8 cellular contexts compared by ENCODE assay signal in the genomic region with DNA sequence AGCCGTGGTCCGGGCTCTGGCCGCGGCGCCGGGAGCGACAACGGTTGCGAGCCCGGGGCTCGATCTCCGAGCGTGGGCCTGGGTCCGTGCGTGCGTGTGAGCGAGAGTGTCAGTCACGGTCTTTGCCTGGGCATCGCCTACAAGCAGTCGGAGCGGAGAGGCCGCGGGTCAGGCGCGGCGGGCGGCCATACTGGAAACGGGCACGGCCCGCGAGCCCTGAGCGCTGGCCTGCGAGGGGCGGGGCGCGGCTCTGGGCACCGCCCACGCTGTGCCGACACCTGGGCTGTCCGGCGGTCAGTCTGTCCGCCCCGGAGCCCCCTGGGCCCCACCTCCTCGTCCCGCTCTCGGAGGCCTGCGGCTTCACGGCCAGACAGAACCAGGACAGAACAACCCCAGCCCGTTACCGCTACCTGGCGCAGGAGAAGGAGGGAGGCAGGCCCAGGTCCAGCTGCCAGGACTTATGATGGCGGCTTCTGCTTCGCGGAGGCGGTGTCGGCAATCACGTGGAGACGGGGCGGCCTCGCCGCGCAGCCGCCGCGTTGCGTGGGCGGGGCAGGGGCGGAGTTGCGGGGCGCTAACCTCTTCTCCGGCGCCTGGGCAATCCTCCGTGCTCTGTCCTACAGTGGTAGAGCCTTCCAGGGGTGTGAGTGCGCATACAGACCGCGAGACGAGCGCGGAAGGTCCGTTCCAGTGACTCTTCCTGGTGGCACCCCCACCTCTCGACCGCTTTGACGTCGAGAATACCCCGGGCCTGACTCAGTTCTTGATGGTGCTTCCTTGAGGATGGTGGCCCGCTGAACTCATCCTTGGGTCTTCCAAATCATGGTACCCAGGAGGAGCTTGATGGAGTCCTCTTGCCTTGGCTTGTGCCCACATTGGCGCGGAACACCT. TPM values are rescaled to one million over a fixed set of nuclear protein-coding genes. Genes with fewer than 3 reads are reported as not detected.
DNase-seq lines count a peak whose midpoint lies in the region; ATAC-seq and TF ChIP-seq lines count a peak whose summit lies in the region.

A gene with protein sequence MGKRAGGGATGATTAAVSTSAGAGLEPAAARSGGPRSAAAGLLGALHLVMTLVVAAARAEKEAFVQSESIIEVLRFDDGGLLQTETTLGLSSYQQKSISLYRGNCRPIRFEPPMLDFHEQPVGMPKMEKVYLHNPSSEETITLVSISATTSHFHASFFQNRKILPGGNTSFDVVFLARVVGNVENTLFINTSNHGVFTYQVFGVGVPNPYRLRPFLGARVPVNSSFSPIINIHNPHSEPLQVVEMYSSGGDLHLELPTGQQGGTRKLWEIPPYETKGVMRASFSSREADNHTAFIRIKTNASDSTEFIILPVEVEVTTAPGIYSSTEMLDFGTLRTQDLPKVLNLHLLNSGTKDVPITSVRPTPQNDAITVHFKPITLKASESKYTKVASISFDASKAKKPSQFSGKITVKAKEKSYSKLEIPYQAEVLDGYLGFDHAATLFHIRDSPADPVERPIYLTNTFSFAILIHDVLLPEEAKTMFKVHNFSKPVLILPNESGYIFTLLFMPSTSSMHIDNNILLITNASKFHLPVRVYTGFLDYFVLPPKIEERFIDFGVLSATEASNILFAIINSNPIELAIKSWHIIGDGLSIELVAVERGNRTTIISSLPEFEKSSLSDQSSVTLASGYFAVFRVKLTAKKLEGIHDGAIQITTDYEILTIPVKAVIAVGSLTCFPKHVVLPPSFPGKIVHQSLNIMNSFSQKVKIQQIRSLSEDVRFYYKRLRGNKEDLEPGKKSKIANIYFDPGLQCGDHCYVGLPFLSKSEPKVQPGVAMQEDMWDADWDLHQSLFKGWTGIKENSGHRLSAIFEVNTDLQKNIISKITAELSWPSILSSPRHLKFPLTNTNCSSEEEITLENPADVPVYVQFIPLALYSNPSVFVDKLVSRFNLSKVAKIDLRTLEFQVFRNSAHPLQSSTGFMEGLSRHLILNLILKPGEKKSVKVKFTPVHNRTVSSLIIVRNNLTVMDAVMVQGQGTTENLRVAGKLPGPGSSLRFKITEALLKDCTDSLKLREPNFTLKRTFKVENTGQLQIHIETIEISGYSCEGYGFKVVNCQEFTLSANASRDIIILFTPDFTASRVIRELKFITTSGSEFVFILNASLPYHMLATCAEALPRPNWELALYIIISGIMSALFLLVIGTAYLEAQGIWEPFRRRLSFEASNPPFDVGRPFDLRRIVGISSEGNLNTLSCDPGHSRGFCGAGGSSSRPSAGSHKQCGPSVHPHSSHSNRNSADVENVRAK (N-terminal part only) (minus strand): TSS at position 215 of the 891 bp plus-strand sequence. CDS start 286 bp downstream, outside the sequence.

- H3K27ac ChIP-seq in upper lobe of left lung = peak within 1 kb of the TSS; percentile 93 to 98 (median 95)

- peak within 1 kb of the TSS; percentile 99 for H3K4me3 Mint-ChIP-seq in T-helper 1 cell treated with Interleukin-12 subunit alpha and Interleukin-12 subunit beta and Interleukin-4 antibody, amounts not matched to agents 30 μg/mL and 1 μg/mL, for 36 hours

- peaks cover 11% of the 10 kb centered on the region for H3K27me3 Mint-ChIP-seq in T-helper 1 cell treated with Interleukin-12 subunit alpha and Interleukin-12 subunit beta and Interleukin-4 antibody, amounts not matched to agents 30 μg/mL and 1 μg/mL, for 36 hours (ENCODE audit: low read depth)

- H3K9me3 ChIP-seq in upper lobe of left lung = no peaks in the 10 kb centered on the region

- H3K4me1 ChIP-seq in upper lobe of left lung = peaks cover 28 to 43% (median 32%) of the 10 kb centered on the region in 4 donors

- 2% methylated on average over 23 to 41 of the region's 88 CpGs for WGBS in upper lobe of left lung, 2 donors

- intact Hi-C loops in left cardiac atrium (cut with DNase I) (loop anchor here (10.0 kb wide), 2 partner anchors 179 to 191 kb away; no protein-coding TSS in a partner anchor), posterior vena cava (cut with DNase I) (loop anchor here in 1 of 2 donors (5.0 kb wide), 1 partner anchor 1484 kb away; no protein-coding TSS in a partner anchor)

- H3K36me3 Mint-ChIP-seq in T-helper 1 cell treated with Interleukin-12 subunit alpha and Interleukin-12 subunit beta and Interleukin-4 antibody, amounts not matched to agents 30 μg/mL and 1 μg/mL, for 36 hours (ENCODE audit: low read depth) = peaks cover 1% of the 10 kb centered on the region

- peak in 3 of 4 donors; percentile 66 to 87 (median 68) for TF ChIP-seq POLR2A in upper lobe of left lung (IDR thresholded peaks at IDR 0.05)

- H3K27ac Mint-ChIP-seq in T-helper 1 cell treated with Interleukin-12 subunit alpha and Interleukin-12 subunit beta and Interleukin-4 antibody, amounts not matched to agents 30 μg/mL and 1 μg/mL, for 36 hours = peak within 1 kb of the TSS; percentile 98

- H3K36me3 ChIP-seq in upper lobe of left lung = no peaks in the 10 kb centered on the region

- H3K9me3 Mint-ChIP-seq in T-helper 1 cell treated with Interleukin-12 subunit alpha and Interleukin-12 subunit beta and Interleukin-4 antibody, amounts not matched to agents 30 μg/mL and 1 μg/mL, for 36 hours = no peaks in the 10 kb centered on the region

- ATAC-seq in GM18498 (IDR thresholded peaks at IDR 0.05; ENCODE audit: unreplicated experiment) (peak; percentile 82), HG02885 (IDR thresholded peaks at IDR 0.05; ENCODE audit: poor library complexity, unreplicated experiment) (peak; percentile 73), left cardiac atrium (peak; percentile 97 to 98), upper lobe of left lung (ENCODE audit: low FRiP score in 2 of 2) (peak; percentile 97 to 98)

- DNase-seq in NCI-H1694 treated with DMSO at 0.1 percent for 48 hours (lab: John Stamatoyannopoulos, UW) = peak; percentile 89
- DNase-seq in amniotic stem cell (lab: John Stamatoyannopoulos, UW) = peak; percentile 75
- DNase-seq in left cardiac atrium = peak; percentile 95
- peak; percentile 99 for DNase-seq in posterior vena cava (ENCODE audit: low spot score)
- DNase-seq in upper lobe of left lung = peak; percentile 92 to 99

- no peak for TF ChIP-seq EP300 in upper lobe of left lung (IDR thresholded peaks at IDR 0.05)

- peak in 2 of 6 experiments; percentile 4 to 20 for TF ChIP-seq CTCF in upper lobe of left lung (IDR thresholded peaks at IDR 0.05)

- peaks cover 26% of the 10 kb centered on the region for H3K4me1 Mint-ChIP-seq in T-helper 1 cell treated with Interleukin-12 subunit alpha and Interleukin-12 subunit beta and Interleukin-4 antibody, amounts not matched to agents 30 μg/mL and 1 μg/mL, for 36 hours (ENCODE audit: low read depth)

- H3K4me3 ChIP-seq in upper lobe of left lung = peak within 1 kb of the TSS; percentile 63 to 89 (median 82)

- H3K27me3 ChIP-seq in upper lobe of left lung = no peaks in the 10 kb centered on the region

RNA-seq across cellular contexts. Expression of the gene that starts here (rescaled TPM):
- total RNA-seq in left cardiac atrium = 10 to 100 TPM; 26.2 to 26.5 TPM
- total RNA-seq in posterior vena cava = 10 to 100 TPM; 37.7 to 37.8 TPM
- total RNA-seq in upper lobe of left lung = 10 to 100 TPM; 30.5 to 67.5 (median 39.7) TPM

Comparison
In these comparisons a context has a peak if more than half of its experiments do, and no peak if none do; other contexts are left out.
1. Peak in every context shown above with its lines: DNase-seq, ATAC-seq, H3K4me3 ChIP-seq and H3K27ac ChIP-seq.